24 cellular contexts compared by ENCODE assay signal in genomic region chr10:43945908-43946307, GRCh38.
"Had no signal": no experiment of that assay in that cellular context is flagged by ENCODE, and none has a peak within 500 bp of the region (broad histone marks: within the 10 kb centered on the region; RNA-seq: fewer than 3 reads in every experiment).

No MANE protein-coding gene starts in this region.

- H3K27ac Mint-ChIP-seq: activated CD4-positive, alpha-beta T cell treated with anti-CD3 and anti-CD28 coated beads for 36 hours; activated CD8-positive, alpha-beta T cell treated with anti-CD3 and anti-CD28 coated beads, Interleukin-2, amount 10 ng/mL, durations not matched to agents 7 days and 5 days; activated naive CD8-positive, alpha-beta T cell treated with anti-CD3 and anti-CD28 coated beads, Interleukin-2, amount 10 ng/mL, durations not matched to agents 7 days and 5 days had no signal

- H3K4me1 ChIP-seq: breast epithelium had no signal

- H3K27me3 ChIP-seq: adrenal gland, breast epithelium, MG63 had no signal

- DNase-seq: activated CD4-positive, alpha-beta T cell treated with anti-CD3 and anti-CD28 coated beads for 36 hours; activated CD4-positive, alpha-beta T cell treated with anti-CD3 and anti-CD28 coated beads, Interleukin-2, amount 50 U/mL, for 1 hour; activated CD4-positive, CD25-positive, alpha-beta regulatory T cell; activated naive CD4-positive, alpha-beta T cell treated with anti-CD3 and anti-CD28 coated beads, Interleukin-2, amount 50 U/mL, for 16 hours; activated naive CD8-positive, alpha-beta T cell treated with anti-CD3 and anti-CD28 coated beads, Interleukin-2, amount 10 ng/mL, durations not matched to agents 7 days and 5 days; caudate nucleus; MG63; MV-4-11; NCI-H1105; NCI-H1436; NCI-H1694 treated with DMSO at 0.1 percent for 48 hours; NCI-H2029 treated with DMSO at 0.1 percent for 48 hours; NCI-H510A treated with DMSO at 0.1 percent for 48 hours; NCI-H69; NK-92 treated with Interleukin-12 subunit alpha and Interleukin-12 subunit beta, amount 100 ng/mL, for 24 hours; OCI-M1; RPMI8226; T-helper 1 cell had no signal

- H3K27ac ChIP-seq: breast epithelium, SK-N-MC, VCaP had no signal

- H3K4me3 Mint-ChIP-seq: activated CD4-positive, alpha-beta T cell treated with anti-CD3 and anti-CD28 coated beads for 36 hours; activated CD8-positive, alpha-beta T cell treated with anti-CD3 and anti-CD28 coated beads, Interleukin-2, amount 10 ng/mL, durations not matched to agents 7 days and 5 days; activated naive CD8-positive, alpha-beta T cell treated with anti-CD3 and anti-CD28 coated beads, Interleukin-2, amount 10 ng/mL, durations not matched to agents 7 days and 5 days had no signal

- H3K36me3 Mint-ChIP-seq: activated naive CD8-positive, alpha-beta T cell treated with anti-CD3 and anti-CD28 coated beads, Interleukin-2, amount 10 ng/mL, durations not matched to agents 7 days and 5 days had no signal

- ATAC-seq: activated CD4-positive, alpha-beta T cell treated with anti-CD3 and anti-CD28 coated beads for 36 hours; activated CD8-positive, alpha-beta T cell treated with anti-CD3 and anti-CD28 coated beads, Interleukin-2, amount 10 ng/mL, durations not matched to agents 7 days and 5 days; Panc1 had no signal

- H3K4me3 ChIP-seq: adrenal gland, breast epithelium, MG63, SK-N-MC had no signal

- H3K9me3 ChIP-seq: adrenal gland, breast epithelium, MG63 had no signal

- H3K36me3 ChIP-seq: adrenal gland, breast epithelium, MG63 had no signal
